Comparison of ENCODE assay signal across 8 cellular contexts in the genomic region with DNA sequence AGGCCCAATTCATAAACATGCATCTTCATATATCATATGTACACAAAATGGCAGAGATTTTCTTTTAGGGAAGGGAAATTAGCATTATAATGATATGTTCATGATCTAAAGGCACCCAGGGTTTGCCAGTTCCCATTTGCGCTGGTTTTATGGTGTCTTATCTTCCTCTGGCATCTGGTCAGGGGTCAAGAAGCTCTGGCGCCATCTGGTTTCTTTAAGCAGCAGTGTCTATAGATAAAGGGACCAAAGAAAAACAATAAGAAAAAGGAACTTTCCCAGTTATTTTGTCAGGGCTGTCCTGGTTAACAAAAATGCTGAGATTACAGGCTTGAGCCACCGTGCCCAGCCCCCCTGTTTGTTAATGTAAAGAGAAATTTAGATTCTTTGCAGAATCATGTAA. TPM values are rescaled to one million over a fixed set of nuclear protein-coding genes. Genes with fewer than 3 reads are reported as not detected.
DNase-seq lines count a peak whose midpoint lies in the region; ATAC-seq and TF ChIP-seq lines count a peak whose summit lies in the region.

No MANE protein-coding gene starts in this region.

- TF ChIP-seq POLR2A in gastrocnemius medialis (IDR thresholded peaks at IDR 0.05) = no peak

- H3K4me1 ChIP-seq in gastrocnemius medialis = peaks cover 2 to 12% of the 10 kb centered on the region in 2 donors

- H3K27ac ChIP-seq in gastrocnemius medialis = no peak overlapping the region

- H3K36me3 ChIP-seq in gastrocnemius medialis = no peaks in the 10 kb centered on the region

- no peak overlapping the region for H3K27ac Mint-ChIP-seq in activated CD8-positive, alpha-beta T cell treated with anti-CD3 and anti-CD28 coated beads, Interleukin-2, amount 10 ng/mL, durations not matched to agents 7 days and 5 days
- peak overlapping the region; percentile 73 to 84 (median 82) for H3K27ac Mint-ChIP-seq in nephron

- H3K27me3 ChIP-seq in gastrocnemius medialis = no peaks in the 10 kb centered on the region

- H3K4me3 Mint-ChIP-seq in activated CD8-positive, alpha-beta T cell treated with anti-CD3 and anti-CD28 coated beads, Interleukin-2, amount 10 ng/mL, durations not matched to agents 7 days and 5 days = no peak overlapping the region
- H3K4me3 Mint-ChIP-seq in nephron = peak overlapping the region; percentile 48 to 60 (median 55)

- intact Hi-C loops in gastrocnemius medialis (cut with DNase I; ENCODE audit: low total_unique reads) = no loop called here
- intact Hi-C loops in Right ventricle myocardium superior (cut with DNase I) = loop anchor here (10.0 kb wide), 1 partner anchor 554 kb away; no protein-coding TSS in a partner anchor

- TF ChIP-seq CTCF in LNCAP (IDR thresholded peaks at IDR 0.05) (peak; percentile 63), nephron (IDR thresholded peaks at IDR 0.05; ENCODE audit: unreplicated experiment in 3 of 3) (no peak), gastrocnemius medialis (IDR thresholded peaks at IDR 0.05 in 4 of 5, conservative IDR thresholded peaks at IDR 0.05 in 1 of 5) (peak in 1 of 5 experiments; percentile 26)

- peaks cover 3% of the 10 kb centered on the region for H3K36me3 Mint-ChIP-seq in activated CD8-positive, alpha-beta T cell treated with anti-CD3 and anti-CD28 coated beads, Interleukin-2, amount 10 ng/mL, durations not matched to agents 7 days and 5 days (ENCODE audit: low read depth)
- no peaks in the 10 kb centered on the region for H3K36me3 Mint-ChIP-seq in nephron (ENCODE audit: low read depth)

- in situ Hi-C loops in gastrocnemius medialis (cut with MboI; ENCODE audit: low sequenced_read_pairs in 4 of 4) = no loop called here

- POLR2A ChIA-PET in activated CD8-positive, alpha-beta T cell treated with anti-CD3 and anti-CD28 coated beads, Interleukin-2, amount 10 ng/mL, durations not matched to agents 7 days and 5 days (lab: Charles Lee) = no interaction called here

- H3K4me1 Mint-ChIP-seq in activated CD8-positive, alpha-beta T cell treated with anti-CD3 and anti-CD28 coated beads, Interleukin-2, amount 10 ng/mL, durations not matched to agents 7 days and 5 days (ENCODE audit: low read depth) = peaks cover 30% of the 10 kb centered on the region
- H3K4me1 Mint-ChIP-seq in nephron = peaks cover 20% of the 10 kb centered on the region

- H3K27me3 Mint-ChIP-seq in activated CD8-positive, alpha-beta T cell treated with anti-CD3 and anti-CD28 coated beads, Interleukin-2, amount 10 ng/mL, durations not matched to agents 7 days and 5 days (ENCODE audit: low read depth) = no peaks in the 10 kb centered on the region
- peaks cover 5% of the 10 kb centered on the region for H3K27me3 Mint-ChIP-seq in nephron (ENCODE audit: low read depth)

- CTCF ChIA-PET in activated CD8-positive, alpha-beta T cell treated with anti-CD3 and anti-CD28 coated beads, Interleukin-2, amount 10 ng/mL, durations not matched to agents 7 days and 5 days (lab: Charles Lee) = interaction anchor here (1.1 kb wide), 1 partner anchor 25 kb away, joined by 3 read pairs; no protein-coding TSS in a partner anchor

- DNase-seq in GF-D8 (lab: John Stamatoyannopoulos, UW) (peak; percentile 88), gastrocnemius medialis (no peak), nucleus accumbens (lab: John Stamatoyannopoulos, UW) (no peak), Right ventricle myocardium superior (no peak)
- peak; percentile 35 for DNase-seq in activated CD8-positive, alpha-beta T cell treated with anti-CD3 and anti-CD28 coated beads, Interleukin-2, amount 10 ng/mL, durations not matched to agents 7 days and 5 days

- H3K4me3 ChIP-seq in gastrocnemius medialis = no peak overlapping the region

- no peaks in the 10 kb centered on the region for H3K9me3 Mint-ChIP-seq in activated CD8-positive, alpha-beta T cell treated with anti-CD3 and anti-CD28 coated beads, Interleukin-2, amount 10 ng/mL, durations not matched to agents 7 days and 5 days (ENCODE audit: insufficient read depth)
- no peaks in the 10 kb centered on the region for H3K9me3 Mint-ChIP-seq in nephron

- ATAC-seq in activated CD8-positive, alpha-beta T cell treated with anti-CD3 and anti-CD28 coated beads, Interleukin-2, amount 10 ng/mL, durations not matched to agents 7 days and 5 days = no peak
- ATAC-seq in gastrocnemius medialis = no peak
- no peak for ATAC-seq in Right ventricle myocardium superior (ENCODE audit: poor library complexity)
- ATAC-seq in GM18520 (IDR thresholded peaks at IDR 0.05; ENCODE audit: unreplicated experiment) = no peak

- no peaks in the 10 kb centered on the region for H3K9me3 ChIP-seq in gastrocnemius medialis

RNA-seq across cellular contexts. Expression of a gene that starts 3.3 kb away (rescaled TPM):
- total RNA-seq in activated CD8-positive, alpha-beta T cell treated with anti-CD3 and anti-CD28 coated beads, Interleukin-2, amount 10 ng/mL, durations not matched to agents 7 days and 5 days = 10 to 100 TPM; 27.2 to 28.3 TPM
- total RNA-seq in gastrocnemius medialis = 10 to 100 TPM; 10.9 to 18.4 (median 15.2) TPM
- total RNA-seq in Right ventricle myocardium superior = 16.3 TPM

Comparison
In these comparisons a context has a peak if more than half of its experiments do, and no peak if none do; other contexts are left out.
1. DNase-seq: peak in GF-D8 (single experiment) and activated CD8-positive, alpha-beta T cell treated with anti-CD3 and anti-CD28 coated beads, Interleukin-2, amount 10 ng/mL, durations not matched to agents 7 days and 5 days (single experiment); none in gastrocnemius medialis (0 of 2), nucleus accumbens (0 of 56) and Right ventricle myocardium superior (single experiment).